In genomic region chr4:54439831-54440243, GRCh38 we compare ENCODE assay signal across 8 cellular contexts.
A peak's percentile ranks its signal among the peaks of the same experiment; 100 is the strongest.
DNase-seq lines count a peak whose midpoint lies in the region; ATAC-seq, FAIRE-seq and TF ChIP-seq lines count a peak whose summit lies in the region.

No MANE protein-coding gene starts in this region.

- no peaks in the 10 kb centered on the region for H3K36me3 ChIP-seq in GM23248 (ENCODE audit: low read depth)
- no peaks in the 10 kb centered on the region for H3K36me3 ChIP-seq in fibroblast of lung (ENCODE audit: control insufficient read depth, insufficient read depth, low read length)
- no peaks in the 10 kb centered on the region for H3K36me3 ChIP-seq in pancreas

- in situ Hi-C loops in GM23248 (cut with MboI), result no loop called here

- H3K27me3 ChIP-seq in GM23248 (replicated peaks; ENCODE audit: insufficient read depth), result no peaks in the 10 kb centered on the region
- H3K27me3 ChIP-seq in fibroblast of lung (ENCODE audit: control insufficient read depth, insufficient read depth, low read length), result peaks cover 2% of the 10 kb centered on the region
- H3K27me3 ChIP-seq in pancreas, result no peaks in the 10 kb centered on the region

- H3K79me2 ChIP-seq in GM23248 (ENCODE audit: insufficient read depth) (no peaks in the 10 kb centered on the region), fibroblast of lung (ENCODE audit: control insufficient read depth, insufficient read depth, low read length) (no peaks in the 10 kb centered on the region)

- H3K4me3 ChIP-seq in GM23248, result peak overlapping the region; percentile 59
- H3K4me3 ChIP-seq in fibroblast of lung (replicated peaks in 1 of 4; ENCODE audit: control extremely low read depth in 1 of 4, insufficient read depth in 1 of 4, low read depth in 3 of 4, low read length in 4 of 4), result peak overlapping the region in 1 of 4 experiments; percentile 14
- H3K4me3 ChIP-seq in pancreas, result no peak overlapping the region

- no peak overlapping the region for H3K27ac ChIP-seq in GM23248
- no peak overlapping the region for H3K27ac ChIP-seq in fibroblast of lung (ENCODE audit: insufficient read depth, low read length)
- no peak overlapping the region for H3K27ac ChIP-seq in pancreas

- FAIRE-seq in pancreas (lab: Jason Lieb, UNC), result no peak

- WGBS in GM23248 (ENCODE audit: low coverage in 1 of 2, low lambda C conversion rate in 2 of 2, missing lambda C conversion rate in 2 of 2), 2 experiments, result 19% methylated on average over 6 of the region's 6 CpGs
- 14 to 22% methylated on average over 6 of the region's 6 CpGs for WGBS in pancreas, 2 donors

- no peak for TF ChIP-seq CTCF in fibroblast of lung (conservative IDR thresholded peaks at IDR 0.05 in 1 of 2, IDR thresholded peaks at IDR 0.05 in 1 of 2; ENCODE audit: low read depth in 1 of 2, low read length in 2 of 2)
- no peak for TF ChIP-seq CTCF in pancreas (IDR thresholded peaks at IDR 0.05)

- peaks cover 7% of the 10 kb centered on the region; the same call in 1 of the 2 replicates for H3F3A ChIP-seq in GM23248 (ENCODE audit: insufficient read depth)

- H3K9me3 ChIP-seq in GM23248 (ENCODE audit: low read depth) (no peaks in the 10 kb centered on the region), fibroblast of lung (ENCODE audit: control insufficient read depth, insufficient read depth, low read depth, low read length) (no peaks in the 10 kb centered on the region), pancreas (no peaks in the 10 kb centered on the region)

- no peaks in the 10 kb centered on the region; the same call in 1 of the 2 replicates for H3K4me1 ChIP-seq in GM23248 (ENCODE audit: insufficient read depth)
- H3K4me1 ChIP-seq in fibroblast of lung (ENCODE audit: control insufficient read depth, extremely low read depth, insufficient read depth, low read length), result no peaks in the 10 kb centered on the region
- H3K4me1 ChIP-seq in pancreas, result peaks cover 0 to 4% (median 0%) of the 10 kb centered on the region in 3 donors

- peak overlapping the region; percentile 86 for H3K4me2 ChIP-seq in GM23248 (ENCODE audit: unreplicated experiment)
- H3K4me2 ChIP-seq in fibroblast of lung (ENCODE audit: extremely low read depth, insufficient read depth, low read length), result no peak overlapping the region

- H4K20me1 ChIP-seq in GM23248 (ENCODE audit: insufficient read depth) (no peaks in the 10 kb centered on the region), fibroblast of lung (ENCODE audit: control insufficient read depth, extremely low read depth, insufficient read depth, low read length) (no peaks in the 10 kb centered on the region)

- peak overlapping the region; percentile 80 for H2AFZ ChIP-seq in GM23248
- H2AFZ ChIP-seq in fibroblast of lung (ENCODE audit: low read length), result peak overlapping the region; percentile 61

- H3K9ac ChIP-seq in GM23248 (no peak overlapping the region), fibroblast of lung (ENCODE audit: insufficient read depth, low read length) (no peak overlapping the region)

- intact Hi-C loops in pancreas (cut with DNase I), result no loop called here

- H3K9me2 ChIP-seq in GM23248 (ENCODE audit: insufficient read depth), result no peaks in the 10 kb centered on the region

- peak; percentile 53 to 75 (median 68) for ATAC-seq in pancreas
- no peak for ATAC-seq in HG03342 (IDR thresholded peaks at IDR 0.05; ENCODE audit: unreplicated experiment)

- DNase-seq in GM23248, result peak; percentile 71
- DNase-seq in OCI-M1 (lab: John Stamatoyannopoulos, UW), result peak; percentile 92
- DNase-seq in fibroblast of lung (ENCODE audit: low read depth in 2 of 2), result peak; percentile 58 to 65
- DNase-seq in pancreas, result peak in 1 of 6 donors; percentile 18
- no peak for DNase-seq in NCI-H526 (lab: John Stamatoyannopoulos, UW)
- DNase-seq in activated naive CD4-positive, alpha-beta T cell treated with anti-CD3 and anti-CD28 coated beads, Interleukin-2, amount 50 U/mL, for 16 hours, result no peak
- no peak for DNase-seq in T-helper 2 cell

Comparison
In these comparisons a context has a peak if more than half of its experiments do, and no peak if none do; other contexts are left out.
1. DNase-seq: peak in GM23248 (single experiment), OCI-M1 (single experiment) and fibroblast of lung (2 of 2); none in NCI-H526 (0 of 2), activated naive CD4-positive, alpha-beta T cell treated with anti-CD3 and anti-CD28 coated beads, Interleukin-2, amount 50 U/mL, for 16 hours (single experiment) and T-helper 2 cell (0 of 5).